ENCODE assay signal across 18 cellular contexts in the genomic region with DNA sequence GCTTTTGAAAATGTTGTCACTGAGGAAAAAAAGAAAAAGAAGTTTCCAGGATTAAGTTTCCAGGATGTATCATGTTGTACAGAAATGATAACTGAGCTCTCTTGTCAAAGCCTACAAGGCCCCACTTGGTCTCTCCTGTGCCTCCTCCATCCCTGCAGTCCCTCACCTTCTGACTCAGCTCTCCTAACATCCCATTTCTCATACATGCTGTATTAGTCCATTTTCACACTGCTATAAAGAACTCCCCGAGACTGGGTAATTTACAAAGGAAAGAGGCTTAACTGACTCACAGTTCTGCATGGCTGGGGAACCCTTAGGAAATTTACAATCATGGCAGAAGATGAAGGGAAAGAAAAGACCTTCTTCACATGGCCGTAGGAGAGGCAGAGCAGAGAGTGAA. TPM values are rescaled to one million over a fixed set of nuclear protein-coding genes. Genes with fewer than 3 reads are reported as not detected.
DNase-seq lines count a peak whose midpoint lies in the region; ATAC-seq and TF ChIP-seq lines count a peak whose summit lies in the region.
"Had no signal": no experiment of that assay in that cellular context is flagged by ENCODE, and none has a peak within 500 bp of the region (broad histone marks: within the 10 kb centered on the region; RNA-seq: fewer than 3 reads in every experiment).

No MANE protein-coding gene starts in this region.

- peaks cover 9% of the 10 kb centered on the region for H3K4me1 ChIP-seq in lower lobe of right lung

- DNase-seq in EH (ENCODE audit: low read depth) (peak; percentile 69), LHCN-M2 (ENCODE audit: low read depth) (peak; percentile 28), chondrocyte (ENCODE audit: low spot score) (no peak), osteocyte (ENCODE audit: extremely low spot score, unreplicated experiment) (no peak), lower lobe of right lung (no peak)
- DNase-seq: CD8-positive, alpha-beta memory T cell; DMS79 treated with DMSO at 0.1 percent for 48 hours; NCI-H1417 treated with DMSO at 0.1 percent for 48 hours; NCI-H1930; NCI-H2171; NCI-H446 treated with DMSO at 0.1 percent for 48 hours; OCI-M1; RPMI8226 had no signal

- H3K36me3 Mint-ChIP-seq in chondrocyte (ENCODE audit: low read depth) (peaks cover 24% of the 10 kb centered on the region), osteocyte (ENCODE audit: unreplicated experiment) (peaks cover 9% of the 10 kb centered on the region)

- ATAC-seq in lower lobe of right lung (no peak), GM19328 (IDR thresholded peaks at IDR 0.05; ENCODE audit: unreplicated experiment) (no peak), HG03039 (IDR thresholded peaks at IDR 0.05; ENCODE audit: unreplicated experiment) (no peak), HG02938 (IDR thresholded peaks at IDR 0.05; ENCODE audit: unreplicated experiment) (no peak)

- H3K9me3 ChIP-seq in lower lobe of right lung: no peaks in the 10 kb centered on the region

- H3K27ac ChIP-seq in lower lobe of right lung: no peak overlapping the region
- H3K27ac ChIP-seq: BLaER1 treated with 17β-estradiol and CSF1 and Interleukin-3, amounts not matched to agents 10 nM and 100 nM; HL-60 had no signal

- H3K27ac Mint-ChIP-seq in chondrocyte (ENCODE audit: unreplicated experiment) (peak overlapping the region; percentile 84), osteocyte (ENCODE audit: unreplicated experiment) (peak overlapping the region; percentile 23)

- H3K4me3 ChIP-seq in lower lobe of right lung: no peak overlapping the region
- H3K4me3 ChIP-seq: BLaER1 treated with 17β-estradiol and CSF1 and Interleukin-3, amounts not matched to agents 10 nM and 100 nM had no signal

- H3K27me3 Mint-ChIP-seq in chondrocyte (ENCODE audit: low read depth) (no peaks in the 10 kb centered on the region), osteocyte (ENCODE audit: unreplicated experiment) (no peaks in the 10 kb centered on the region)

- H3K27me3 ChIP-seq in lower lobe of right lung (ENCODE audit: low read depth): peaks cover 13% of the 10 kb centered on the region

- peaks cover 61% of the 10 kb centered on the region for H3K4me1 Mint-ChIP-seq in chondrocyte (ENCODE audit: low read depth)
- H3K4me1 Mint-ChIP-seq in osteocyte (ENCODE audit: unreplicated experiment): peaks cover 23% of the 10 kb centered on the region

- no peaks in the 10 kb centered on the region for H3K36me3 ChIP-seq in lower lobe of right lung
- H3K36me3 ChIP-seq: BLaER1 treated with 17β-estradiol and CSF1 and Interleukin-3, amounts not matched to agents 10 nM and 100 nM had no signal

- intact Hi-C loops in lower lobe of right lung (cut with DNase I): no loop called here

- no peak for TF ChIP-seq CTCF in chondrocyte (IDR thresholded peaks at IDR 0.05)
- TF ChIP-seq CTCF in osteocyte (IDR thresholded peaks at IDR 0.05): no peak
- TF ChIP-seq CTCF in lower lobe of right lung (IDR thresholded peaks at IDR 0.05): no peak

- H3K9me3 Mint-ChIP-seq in chondrocyte (ENCODE audit: low read depth) (no peaks in the 10 kb centered on the region), osteocyte (ENCODE audit: unreplicated experiment) (no peaks in the 10 kb centered on the region)
- H3K9me3 Mint-ChIP-seq: CD8-positive, alpha-beta memory T cell had no signal

- no peak overlapping the region for H3K4me3 Mint-ChIP-seq in chondrocyte (ENCODE audit: unreplicated experiment)
- H3K4me3 Mint-ChIP-seq in osteocyte (ENCODE audit: unreplicated experiment): no peak overlapping the region

RNA-seq across cellular contexts. Expression of gene DGKI, which starts 3.8 kb away (rescaled TPM):
- 4.2 and 5.3 TPM in 2 replicates for total RNA-seq in LHCN-M2 (2014; rRNA removed)
- 4.4 TPM for polyA plus RNA-seq in LHCN-M2 (2012)
- total RNA-seq in chondrocyte: 15.3 to 52.4 TPM (median 17.0 TPM) in 3 replicates
- total RNA-seq in osteocyte: 3.0 and 3.1 TPM in 2 replicates
- 0.09 TPM for total RNA-seq in lower lobe of right lung
- polyA plus RNA-seq: CD8-positive, alpha-beta memory T cell had no signal

Comparison
In these comparisons a context has a peak if more than half of its experiments do, and no peak if none do; other contexts are left out.
1. DNase-seq: peak in EH (single experiment) and LHCN-M2 (single experiment); none in chondrocyte (single experiment), osteocyte (single experiment) and lower lobe of right lung (single experiment).